ENCODE assay signal across 28 cellular contexts in genomic region chr18:1252936-1253335, GRCh38.
"Had no signal": no experiment of that assay in that cellular context is flagged by ENCODE, and none has a peak within 500 bp of the region (broad histone marks: within the 10 kb centered on the region; RNA-seq: fewer than 3 reads in every experiment).

No MANE protein-coding gene starts in this region.

- ATAC-seq: activated T-helper 17 cell treated with anti-CD3 and anti-CD28 coated beads, Interleukin-2, amount 50 U/mL, for 72 hours; esophagus mucosa had no signal

- H3K4me3 Mint-ChIP-seq: activated CD4-positive, alpha-beta memory T cell treated with anti-CD3 and anti-CD28 coated beads, Interleukin-2, amount 10 ng/mL, durations not matched to agents 7 days and 5 days; activated CD4-positive, alpha-beta T cell treated with anti-CD3 and anti-CD28 coated beads, Interleukin-2, amount 10 ng/mL, durations not matched to agents 7 days and 5 days; activated naive CD8-positive, alpha-beta T cell; activated T-cell treated with anti-CD3 and anti-CD28 coated beads, Interleukin-2, amount 50 U/mL, for 24 hours; activated T-helper 17 cell treated with anti-CD3 and anti-CD28 coated beads, Interleukin-2, amount 50 U/mL, for 72 hours; central memory CD8-positive, alpha-beta T cell; dendritic cell treated with granulocyte-macrophage colony-stimulating factor and Interleukin-4, amounts not matched to agents 40 ng/mL and 50 ng/mL, for 4 days; endodermal cell had no signal

- H3K27me3 Mint-ChIP-seq: activated CD4-positive, alpha-beta memory T cell treated with anti-CD3 and anti-CD28 coated beads, Interleukin-2, amount 10 ng/mL, durations not matched to agents 7 days and 5 days; activated CD4-positive, alpha-beta T cell treated with anti-CD3 and anti-CD28 coated beads, Interleukin-2, amount 10 ng/mL, durations not matched to agents 7 days and 5 days; activated naive CD8-positive, alpha-beta T cell; activated T-cell treated with anti-CD3 and anti-CD28 coated beads, Interleukin-2, amount 50 U/mL, for 24 hours; activated T-helper 17 cell treated with anti-CD3 and anti-CD28 coated beads, Interleukin-2, amount 50 U/mL, for 72 hours; central memory CD8-positive, alpha-beta T cell; dendritic cell treated with granulocyte-macrophage colony-stimulating factor and Interleukin-4, amounts not matched to agents 40 ng/mL and 50 ng/mL, for 4 days had no signal

- H3K36me3 Mint-ChIP-seq: activated naive CD8-positive, alpha-beta T cell had no signal

- H3K27ac Mint-ChIP-seq: activated CD4-positive, alpha-beta memory T cell treated with anti-CD3 and anti-CD28 coated beads, Interleukin-2, amount 10 ng/mL, durations not matched to agents 7 days and 5 days; activated CD4-positive, alpha-beta T cell treated with anti-CD3 and anti-CD28 coated beads, Interleukin-2, amount 10 ng/mL, durations not matched to agents 7 days and 5 days; activated naive CD8-positive, alpha-beta T cell; activated T-cell treated with anti-CD3 and anti-CD28 coated beads, Interleukin-2, amount 50 U/mL, for 24 hours; activated T-helper 17 cell treated with anti-CD3 and anti-CD28 coated beads, Interleukin-2, amount 50 U/mL, for 72 hours; dendritic cell treated with granulocyte-macrophage colony-stimulating factor and Interleukin-4, amounts not matched to agents 40 ng/mL and 50 ng/mL, for 4 days; endodermal cell had no signal

- H3K4me3 ChIP-seq: coronary artery, dorsolateral prefrontal cortex had no signal

- H3K27ac ChIP-seq: brain microvascular endothelial cell, coronary artery, dorsolateral prefrontal cortex had no signal

- H3K4me1 Mint-ChIP-seq: activated CD4-positive, alpha-beta memory T cell treated with anti-CD3 and anti-CD28 coated beads, Interleukin-2, amount 10 ng/mL, durations not matched to agents 7 days and 5 days; activated CD4-positive, alpha-beta T cell treated with anti-CD3 and anti-CD28 coated beads, Interleukin-2, amount 10 ng/mL, durations not matched to agents 7 days and 5 days; activated T-helper 17 cell treated with anti-CD3 and anti-CD28 coated beads, Interleukin-2, amount 50 U/mL, for 72 hours; central memory CD8-positive, alpha-beta T cell; endodermal cell had no signal

- H3K36me3 ChIP-seq: brain microvascular endothelial cell had no signal

- H3K27me3 ChIP-seq: brain microvascular endothelial cell, dorsolateral prefrontal cortex had no signal

- DNase-seq: activated CD4-positive, alpha-beta memory T cell treated with anti-CD3 and anti-CD28 coated beads, Interleukin-2, amount 10 ng/mL, durations not matched to agents 7 days and 5 days; activated CD4-positive, alpha-beta T cell treated with anti-CD3 and anti-CD28 coated beads for 1 hour; activated CD4-positive, alpha-beta T cell treated with anti-CD3 and anti-CD28 coated beads for 4 hours; activated CD4-positive, alpha-beta T cell treated with anti-CD3 and anti-CD28 coated beads, Interleukin-2, amount 10 ng/mL, durations not matched to agents 7 days and 5 days; activated CD4-positive, alpha-beta T cell treated with anti-CD3 and anti-CD28 coated beads, Interleukin-2, amount 50 U/mL, for 4 hours; activated CD4-positive, CD25-positive, alpha-beta regulatory T cell; activated CD8-positive, alpha-beta memory T cell treated with anti-CD3 and anti-CD28 coated beads, Interleukin-2, amount 50 U/mL, for 48 hours; activated effector memory CD4-positive, alpha-beta T cell treated with Interleukin-2 at 50 U/mL for 16 hours; activated gamma-delta T cell treated with Interleukin-2 at 50 U/mL for 16 hours; activated naive CD4-positive, alpha-beta T cell treated with anti-CD3 and anti-CD28 coated beads, Interleukin-2, amount 50 U/mL, for 16 hours; activated naive CD4-positive, alpha-beta T cell treated with Interleukin-2 at 50 U/mL for 16 hours; activated T-cell treated with anti-CD3 and anti-CD28 coated beads for 4 hours; activated T-cell treated with anti-CD3 and anti-CD28 coated beads, Interleukin-2, amount 50 U/mL, for 24 hours; amniotic stem cell; anterior cingulate cortex; brain microvascular endothelial cell; dorsolateral prefrontal cortex; effector memory CD4-positive, alpha-beta T cell; endodermal cell; foreskin fibroblast; head of caudate nucleus; T-helper 2 cell had no signal
